9 cellular contexts compared by ENCODE assay signal in the genomic region with DNA sequence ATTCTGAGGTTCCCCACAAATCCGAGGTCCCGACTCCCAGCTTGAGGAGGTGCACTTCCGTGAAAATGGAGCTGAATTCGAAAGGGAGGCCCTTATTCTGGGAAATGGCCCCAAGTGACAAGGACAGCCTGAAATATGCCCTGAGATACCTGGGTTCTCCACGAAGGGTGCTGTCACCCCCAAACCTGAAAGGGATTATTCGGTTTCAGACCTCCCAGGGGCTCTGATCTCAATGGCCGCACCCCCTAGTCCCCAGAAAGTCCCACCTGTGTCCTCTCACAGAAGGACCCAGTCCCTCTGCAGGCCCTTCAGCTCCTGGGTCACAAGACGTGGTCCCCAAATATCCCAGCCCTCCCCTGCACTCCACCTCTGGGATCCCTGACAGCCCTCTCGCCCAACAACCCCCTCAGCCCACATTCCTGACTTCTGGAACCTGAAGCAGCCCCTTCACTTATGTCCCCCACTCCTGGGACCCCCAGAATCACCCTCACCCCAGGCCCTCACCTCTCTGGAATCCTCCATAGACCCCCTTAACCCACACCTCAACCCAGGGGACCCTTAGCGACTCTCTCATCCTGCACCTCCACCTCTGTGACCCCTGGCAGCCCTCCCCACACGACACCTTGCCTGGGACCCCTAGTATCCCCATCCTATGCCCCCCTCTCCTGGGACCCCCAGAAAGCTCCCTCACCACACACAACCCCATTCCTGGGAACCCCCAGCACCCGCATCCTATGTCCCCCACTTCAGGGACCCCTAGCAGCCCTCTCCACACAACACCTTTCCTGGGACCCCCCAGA. TPM values are rescaled to one million over a fixed set of nuclear protein-coding genes. Genes with fewer than 3 reads are reported as not detected.
DNase-seq lines count a peak whose midpoint lies in the region; ATAC-seq lines count a peak whose summit lies in the region.
"Had no signal": no experiment of that assay in that cellular context is flagged by ENCODE, and none has a peak within 500 bp of the region (broad histone marks: within the 10 kb centered on the region; RNA-seq: fewer than 3 reads in every experiment).

No MANE protein-coding gene starts in this region.

- peak overlapping the region; percentile 70 for H3K4me3 ChIP-seq in thymus (ENCODE audit: low read length)

- peak overlapping the region; percentile 92 for H3K27ac Mint-ChIP-seq in activated CD8-positive, alpha-beta memory T cell treated with anti-CD3 and anti-CD28 coated beads, Interleukin-2, amount 10 ng/mL, durations not matched to agents 7 days and 5 days
- H3K27ac Mint-ChIP-seq in activated naive CD8-positive, alpha-beta T cell treated with anti-CD3 and anti-CD28 coated beads, Interleukin-2, amount 50 U/mL, for 24 hours: peak overlapping the region; percentile 99

- CTCF ChIA-PET in activated CD8-positive, alpha-beta memory T cell treated with anti-CD3 and anti-CD28 coated beads, Interleukin-2, amount 10 ng/mL, durations not matched to agents 7 days and 5 days (lab: Charles Lee): interaction anchor here (0.5 to 5.1 kb wide), 10 partner anchors 14 to 224 kb away, joined by 3 to 36 read pairs (median 5); partner anchors contain the start of gene KDELR1

- H3K4me1 Mint-ChIP-seq in activated CD8-positive, alpha-beta memory T cell treated with anti-CD3 and anti-CD28 coated beads, Interleukin-2, amount 10 ng/mL, durations not matched to agents 7 days and 5 days: peaks cover 16% of the 10 kb centered on the region
- H3K4me1 Mint-ChIP-seq in activated naive CD8-positive, alpha-beta T cell treated with anti-CD3 and anti-CD28 coated beads, Interleukin-2, amount 50 U/mL, for 24 hours: peaks cover 20% of the 10 kb centered on the region

- peaks cover 3% of the 10 kb centered on the region for H3K4me1 ChIP-seq in thymus (ENCODE audit: control insufficient read depth, insufficient read depth, low read length)

- peak overlapping the region; percentile 81 for H3K4me3 Mint-ChIP-seq in activated CD8-positive, alpha-beta memory T cell treated with anti-CD3 and anti-CD28 coated beads, Interleukin-2, amount 10 ng/mL, durations not matched to agents 7 days and 5 days
- peak overlapping the region; percentile 86 for H3K4me3 Mint-ChIP-seq in activated naive CD8-positive, alpha-beta T cell treated with anti-CD3 and anti-CD28 coated beads, Interleukin-2, amount 50 U/mL, for 24 hours

- no peaks in the 10 kb centered on the region for H3K27me3 Mint-ChIP-seq in activated CD8-positive, alpha-beta memory T cell treated with anti-CD3 and anti-CD28 coated beads, Interleukin-2, amount 10 ng/mL, durations not matched to agents 7 days and 5 days
- peaks cover 4% of the 10 kb centered on the region for H3K27me3 Mint-ChIP-seq in activated naive CD8-positive, alpha-beta T cell treated with anti-CD3 and anti-CD28 coated beads, Interleukin-2, amount 50 U/mL, for 24 hours

- 58% methylated on average over 12 of the region's 12 CpGs for whole genome bisulfite sequencing in thymus

- H3K36me3 Mint-ChIP-seq in activated CD8-positive, alpha-beta memory T cell treated with anti-CD3 and anti-CD28 coated beads, Interleukin-2, amount 10 ng/mL, durations not matched to agents 7 days and 5 days: peaks cover 1% of the 10 kb centered on the region
- H3K36me3 Mint-ChIP-seq in activated naive CD8-positive, alpha-beta T cell treated with anti-CD3 and anti-CD28 coated beads, Interleukin-2, amount 50 U/mL, for 24 hours (ENCODE audit: low read depth): peaks cover 4% of the 10 kb centered on the region

- H3K9me3 Mint-ChIP-seq in activated CD8-positive, alpha-beta memory T cell treated with anti-CD3 and anti-CD28 coated beads, Interleukin-2, amount 10 ng/mL, durations not matched to agents 7 days and 5 days (ENCODE audit: low read depth): no peaks in the 10 kb centered on the region
- no peaks in the 10 kb centered on the region for H3K9me3 Mint-ChIP-seq in activated naive CD8-positive, alpha-beta T cell treated with anti-CD3 and anti-CD28 coated beads, Interleukin-2, amount 50 U/mL, for 24 hours

- peak overlapping the region; percentile 68 for H3K27ac ChIP-seq in thymus (ENCODE audit: low read depth)

- no peak for DNase-seq in activated CD8-positive, alpha-beta memory T cell treated with anti-CD3 and anti-CD28 coated beads, Interleukin-2, amount 10 ng/mL, durations not matched to agents 7 days and 5 days
- no peak for DNase-seq in activated CD8-positive, alpha-beta memory T cell treated with anti-CD3 and anti-CD28 coated beads, Interleukin-2, amount 50 U/mL, for 4 hours
- no peak for DNase-seq in activated naive CD8-positive, alpha-beta T cell treated with anti-CD3 and anti-CD28 coated beads, Interleukin-2, amount 50 U/mL, for 24 hours
- peak; percentile 51 for DNase-seq in left lobe of liver (ENCODE audit: low spot score)
- DNase-seq in SIG-M5 (lab: John Stamatoyannopoulos, UW): no peak

- no peak for ATAC-seq in activated CD8-positive, alpha-beta memory T cell treated with anti-CD3 and anti-CD28 coated beads, Interleukin-2, amount 10 ng/mL, durations not matched to agents 7 days and 5 days
- no peak for ATAC-seq in activated naive CD8-positive, alpha-beta T cell treated with anti-CD3 and anti-CD28 coated beads, Interleukin-2, amount 50 U/mL, for 24 hours
- ATAC-seq in left lobe of liver (no peak), HG03469 (IDR thresholded peaks at IDR 0.05; ENCODE audit: unreplicated experiment) (no peak), HG03175 (IDR thresholded peaks at IDR 0.05; ENCODE audit: unreplicated experiment) (no peak)

- peaks cover 7% of the 10 kb centered on the region for H3K36me3 ChIP-seq in thymus (ENCODE audit: control insufficient read depth, insufficient read depth)
- H3K36me3 ChIP-seq: BE2C had no signal

- no peaks in the 10 kb centered on the region for H3K9me3 ChIP-seq in thymus (ENCODE audit: control insufficient read depth)

- H3K27me3 ChIP-seq in thymus (ENCODE audit: control insufficient read depth, insufficient read depth): no peaks in the 10 kb centered on the region
- H3K27me3 ChIP-seq: BE2C had no signal

RNA-seq across cellular contexts. Expression of gene SYNGR4, which starts 0.6 kb away (rescaled TPM):
- total RNA-seq in activated CD8-positive, alpha-beta memory T cell treated with anti-CD3 and anti-CD28 coated beads, Interleukin-2, amount 10 ng/mL, durations not matched to agents 7 days and 5 days: not detected
- not detected for total RNA-seq in left lobe of liver
- polyA plus RNA-seq in thymus: 0.11 TPM

RNA-seq across cellular contexts. Expression of gene TMEM143, which starts 1.0 kb away (rescaled TPM):
- 10 to 100 TPM; 16.7 to 22.3 TPM for total RNA-seq in activated CD8-positive, alpha-beta memory T cell treated with anti-CD3 and anti-CD28 coated beads, Interleukin-2, amount 10 ng/mL, durations not matched to agents 7 days and 5 days
- 19.0 TPM for total RNA-seq in left lobe of liver
- 10.3 TPM for polyA plus RNA-seq in thymus

RNA-seq across cellular contexts. Expression of gene KDELR1, which starts 26.6 kb away (rescaled TPM):
- 10 to 100 TPM; 64.8 to 72.2 TPM for total RNA-seq in activated CD8-positive, alpha-beta memory T cell treated with anti-CD3 and anti-CD28 coated beads, Interleukin-2, amount 10 ng/mL, durations not matched to agents 7 days and 5 days
- 68.4 TPM for total RNA-seq in left lobe of liver
- polyA plus RNA-seq in thymus: 81.0 TPM

RNA-seq across cellular contexts. Expression of gene GRIN2D, which starts 28.7 kb away (rescaled TPM):
- total RNA-seq in activated CD8-positive, alpha-beta memory T cell treated with anti-CD3 and anti-CD28 coated beads, Interleukin-2, amount 10 ng/mL, durations not matched to agents 7 days and 5 days: under 1 TPM; 0.09 to 0.18 TPM
- total RNA-seq in left lobe of liver: 0.20 TPM
- polyA plus RNA-seq in thymus: 0.07 TPM

RNA-seq across cellular contexts. Expression of gene EMP3, which starts 39.4 kb away (rescaled TPM):
- 100 to 1,000 TPM; 291 to 294 TPM for total RNA-seq in activated CD8-positive, alpha-beta memory T cell treated with anti-CD3 and anti-CD28 coated beads, Interleukin-2, amount 10 ng/mL, durations not matched to agents 7 days and 5 days
- 6.7 TPM for total RNA-seq in left lobe of liver
- polyA plus RNA-seq in thymus: 94.3 TPM
